In genomic region chr10:47094636-47095035, GRCh38 we compare ENCODE assay signal across 14 cellular contexts.
DNase-seq lines count a peak whose midpoint lies in the region; ATAC-seq and TF ChIP-seq lines count a peak whose summit lies in the region.
"Had no signal": no experiment of that assay in that cellular context is flagged by ENCODE, and none has a peak within 500 bp of the region (broad histone marks: within the 10 kb centered on the region; RNA-seq: fewer than 3 reads in every experiment).

No MANE protein-coding gene starts in this region.

- H2AFZ ChIP-seq in PC-3 (ENCODE audit: low read length): no peak overlapping the region

- H3K4me2 ChIP-seq in BLaER1 treated with 17β-estradiol and CSF1 and Interleukin-3, amounts not matched to agents 10 nM and 100 nM: peak overlapping the region in 6 of 11 experiments; percentile 0 to 47 (median 22); a peak in 7 of 22 replicates
- no peak overlapping the region for H3K4me2 ChIP-seq in PC-3 (ENCODE audit: low read length)
- H3K4me2 ChIP-seq: BLaER1 had no signal

- CTCF ChIA-PET in activated CD8-positive, alpha-beta memory T cell treated with anti-CD3 and anti-CD28 coated beads, Interleukin-2, amount 10 ng/mL, durations not matched to agents 7 days and 5 days (lab: Charles Lee): no interaction called here
- CTCF ChIA-PET in PC-3 (lab: Charles Lee): no interaction called here

- H3K4me3 ChIP-seq in BLaER1 treated with 17β-estradiol and CSF1 and Interleukin-3, amounts not matched to agents 10 nM and 100 nM: no peak overlapping the region
- H3K4me3 ChIP-seq in PC-3 (ENCODE audit: low read length): no peak overlapping the region
- H3K4me3 ChIP-seq: BLaER1, HAP-1 had no signal

- H3K79me2 ChIP-seq in PC-3 (ENCODE audit: low read length): no peaks in the 10 kb centered on the region

- H4K20me1 ChIP-seq in BLaER1 treated with 17β-estradiol and CSF1 and Interleukin-3, amounts not matched to agents 10 nM and 100 nM: no peaks in the 10 kb centered on the region
- H4K20me1 ChIP-seq in PC-3 (ENCODE audit: low read length): no peaks in the 10 kb centered on the region
- H4K20me1 ChIP-seq: BLaER1 had no signal

- H3K4me3 Mint-ChIP-seq in activated CD8-positive, alpha-beta memory T cell treated with anti-CD3 and anti-CD28 coated beads, Interleukin-2, amount 10 ng/mL, durations not matched to agents 7 days and 5 days: no peak overlapping the region
- no peak overlapping the region for H3K4me3 Mint-ChIP-seq in type B pancreatic cell
- H3K4me3 Mint-ChIP-seq: CD4-positive, CD25-positive, alpha-beta regulatory T cell; CD8-positive, alpha-beta memory T cell had no signal

- no peaks in the 10 kb centered on the region for H3K9me3 Mint-ChIP-seq in activated CD8-positive, alpha-beta memory T cell treated with anti-CD3 and anti-CD28 coated beads, Interleukin-2, amount 10 ng/mL, durations not matched to agents 7 days and 5 days (ENCODE audit: low read depth)
- peaks cover 6% of the 10 kb centered on the region for H3K9me3 Mint-ChIP-seq in type B pancreatic cell
- H3K9me3 Mint-ChIP-seq: CD4-positive, CD25-positive, alpha-beta regulatory T cell had no signal

- H3K27me3 ChIP-seq in BLaER1 treated with 17β-estradiol and CSF1 and Interleukin-3, amounts not matched to agents 10 nM and 100 nM: peaks cover 0 to 13% (median 4%) of the 10 kb centered on the region in 11 experiments; a peak in 7 of 22 replicates
- peaks cover 9% of the 10 kb centered on the region; the same call in 1 of the 2 replicates for H3K27me3 ChIP-seq in PC-3 (ENCODE audit: low read length)

- no peaks in the 10 kb centered on the region for H3K4me1 Mint-ChIP-seq in activated CD8-positive, alpha-beta memory T cell treated with anti-CD3 and anti-CD28 coated beads, Interleukin-2, amount 10 ng/mL, durations not matched to agents 7 days and 5 days
- H3K4me1 Mint-ChIP-seq in type B pancreatic cell (ENCODE audit: unreplicated experiment): no peaks in the 10 kb centered on the region
- H3K4me1 Mint-ChIP-seq: CD4-positive, CD25-positive, alpha-beta regulatory T cell; CD8-positive, alpha-beta memory T cell had no signal

- no peaks in the 10 kb centered on the region for H3F3A ChIP-seq in PC-3 (ENCODE audit: low read length, unreplicated experiment)

- no peaks in the 10 kb centered on the region for H3K36me3 Mint-ChIP-seq in activated CD8-positive, alpha-beta memory T cell treated with anti-CD3 and anti-CD28 coated beads, Interleukin-2, amount 10 ng/mL, durations not matched to agents 7 days and 5 days
- no peaks in the 10 kb centered on the region for H3K36me3 Mint-ChIP-seq in type B pancreatic cell
- H3K36me3 Mint-ChIP-seq: CD4-positive, CD25-positive, alpha-beta regulatory T cell; CD8-positive, alpha-beta memory T cell had no signal

- DNase-seq in activated CD8-positive, alpha-beta memory T cell treated with anti-CD3 and anti-CD28 coated beads, Interleukin-2, amount 10 ng/mL, durations not matched to agents 7 days and 5 days: peak; percentile 26
- DNase-seq in islet precursor cell (peak; percentile 38), type B pancreatic cell (ENCODE audit: extremely low spot score, unreplicated experiment) (peak; percentile 55), NK-92 (lab: John Stamatoyannopoulos, UW; ENCODE audit: unreplicated experiment) (no peak), PC-3 (no peak), anterior cingulate cortex (lab: John Stamatoyannopoulos, UW) (no peak)
- DNase-seq: 8988T; CD4-positive, CD25-positive, alpha-beta regulatory T cell; CD8-positive, alpha-beta memory T cell; COR-L47 had no signal

- peaks cover 2% of the 10 kb centered on the region for H3K27me3 Mint-ChIP-seq in activated CD8-positive, alpha-beta memory T cell treated with anti-CD3 and anti-CD28 coated beads, Interleukin-2, amount 10 ng/mL, durations not matched to agents 7 days and 5 days
- H3K27me3 Mint-ChIP-seq in type B pancreatic cell: peaks cover 26% of the 10 kb centered on the region
- H3K27me3 Mint-ChIP-seq: CD4-positive, CD25-positive, alpha-beta regulatory T cell had no signal

- no peak overlapping the region for H3K9ac ChIP-seq in BLaER1 treated with 17β-estradiol and CSF1 and Interleukin-3, amounts not matched to agents 10 nM and 100 nM
- no peak overlapping the region for H3K9ac ChIP-seq in PC-3 (ENCODE audit: low read length)
- H3K9ac ChIP-seq: BLaER1 had no signal

- no TSS peak for BruUV-seq in PC-3 (replicated peaks; lab: Mats Ljungman, UMichigan)

- no peak for TF ChIP-seq CTCF in type B pancreatic cell (conservative IDR thresholded peaks at IDR 0.05)
- no peak for TF ChIP-seq CTCF in PC-3 (conservative IDR thresholded peaks at IDR 0.05; ENCODE audit: low read depth, low read length)

- H3K9me3 ChIP-seq in BLaER1 treated with 17β-estradiol and CSF1 and Interleukin-3, amounts not matched to agents 10 nM and 100 nM (replicated peaks in 1 of 11): peaks cover 0 to 23% (median 15%) of the 10 kb centered on the region in 11 experiments; a peak in 17 of 22 replicates
- H3K9me3 ChIP-seq in PC-3 (ENCODE audit: low read length): no peaks in the 10 kb centered on the region
- H3K9me3 ChIP-seq: BLaER1, HAP-1 had no signal

- H3K4me1 ChIP-seq in BLaER1 treated with 17β-estradiol and CSF1 and Interleukin-3, amounts not matched to agents 10 nM and 100 nM: peaks cover 20 to 56% (median 39%) of the 10 kb centered on the region in 10 experiments
- H3K4me1 ChIP-seq in PC-3 (ENCODE audit: insufficient read depth, low read length): no peaks in the 10 kb centered on the region
- H3K4me1 ChIP-seq: HAP-1 had no signal

- peak overlapping the region in 1 of 11 experiments; percentile 23; a peak in 3 of 22 replicates for H3K27ac ChIP-seq in BLaER1 treated with 17β-estradiol and CSF1 and Interleukin-3, amounts not matched to agents 10 nM and 100 nM
- H3K27ac ChIP-seq in PC-3 (ENCODE audit: low read length): no peak overlapping the region
- H3K27ac ChIP-seq: BLaER1 had no signal

- no peaks in the 10 kb centered on the region for H3K36me3 ChIP-seq in BLaER1 treated with 17β-estradiol and CSF1 and Interleukin-3, amounts not matched to agents 10 nM and 100 nM
- no peaks in the 10 kb centered on the region for H3K36me3 ChIP-seq in PC-3 (ENCODE audit: low read depth, low read length)
- H3K36me3 ChIP-seq: BLaER1, HAP-1 had no signal

- no peak for ATAC-seq in activated CD8-positive, alpha-beta memory T cell treated with anti-CD3 and anti-CD28 coated beads, Interleukin-2, amount 10 ng/mL, durations not matched to agents 7 days and 5 days
- ATAC-seq in GM21717 (IDR thresholded peaks at IDR 0.05; ENCODE audit: unreplicated experiment) (no peak), PC-3 (no peak)

- no peak overlapping the region for H3K27ac Mint-ChIP-seq in activated CD8-positive, alpha-beta memory T cell treated with anti-CD3 and anti-CD28 coated beads, Interleukin-2, amount 10 ng/mL, durations not matched to agents 7 days and 5 days
- no peak overlapping the region for H3K27ac Mint-ChIP-seq in type B pancreatic cell
- H3K27ac Mint-ChIP-seq: CD4-positive, CD25-positive, alpha-beta regulatory T cell had no signal

- no peaks in the 10 kb centered on the region for H3K9me2 ChIP-seq in PC-3 (replicated peaks; ENCODE audit: low read length)

- intact Hi-C loops in PC-3 (cut with micrococcal nuclease): no loop called here

- POLR2A ChIA-PET in PC-3 (lab: Charles Lee; ENCODE audit: unreplicated experiment): no interaction called here

Comparison
In these comparisons a context has a peak if more than half of its experiments do, and no peak if none do; other contexts are left out.
1. DNase-seq: peak in activated CD8-positive, alpha-beta memory T cell treated with anti-CD3 and anti-CD28 coated beads, Interleukin-2, amount 10 ng/mL, durations not matched to agents 7 days and 5 days (single experiment), islet precursor cell (single experiment) and type B pancreatic cell (single experiment); none in NK-92 (single experiment), PC-3 (single experiment) and anterior cingulate cortex (0 of 58).